ENCODE assay signal across 23 cellular contexts in the genomic region with DNA sequence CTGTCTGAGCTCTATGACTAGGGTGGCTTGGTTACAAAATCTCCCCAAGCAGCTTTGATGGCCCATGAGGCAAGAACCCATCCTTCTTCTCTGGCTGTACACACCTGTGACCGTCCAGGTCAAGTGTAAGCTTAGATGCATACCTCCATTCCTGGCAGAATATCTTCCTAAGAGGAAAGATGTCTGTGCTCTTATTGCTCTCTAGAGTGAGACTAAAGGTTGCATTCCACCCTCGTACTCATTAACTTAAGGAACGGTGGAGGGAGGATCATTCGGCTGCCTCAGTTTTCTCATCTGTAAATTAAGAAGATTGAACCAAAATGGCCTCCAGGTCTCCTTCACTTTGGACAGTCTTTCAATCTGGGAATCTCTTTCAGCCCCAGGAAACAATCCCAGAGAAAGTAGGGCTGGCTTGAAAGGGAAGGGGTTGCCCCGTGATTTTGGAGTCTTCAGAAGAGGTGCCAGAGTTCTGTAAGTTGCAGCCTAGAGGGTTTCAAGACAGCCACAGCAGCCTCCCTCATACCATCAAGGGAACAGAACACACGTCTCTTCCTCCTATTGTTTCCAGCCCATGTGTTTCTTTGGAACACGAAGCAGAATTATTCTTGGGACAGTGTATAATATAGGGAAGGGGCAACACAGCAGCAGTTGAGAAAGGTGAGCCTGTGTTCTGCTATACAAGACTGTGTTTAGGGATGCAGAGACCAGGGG. TPM values are rescaled to one million over a fixed set of nuclear protein-coding genes. Genes with fewer than 3 reads are reported as not detected.
DNase-seq lines count a peak whose midpoint lies in the region; ATAC-seq, FAIRE-seq and TF ChIP-seq lines count a peak whose summit lies in the region.
"Had no signal": no experiment of that assay in that cellular context is flagged by ENCODE, and none has a peak within 500 bp of the region (broad histone marks: within the 10 kb centered on the region; RNA-seq: fewer than 3 reads in every experiment).

No MANE protein-coding gene starts in this region.

- no peak for FAIRE-seq in H1 (lab: Jason Lieb, UNC)
- FAIRE-seq: frontal cortex, GM12892, pancreas had no signal

- WGBS in H1 (ENCODE audit: extremely low coverage in 1 of 2, insufficient coverage in 1 of 2, insufficient read length in 1 of 2, insufficient replicate concordance in 2 of 2, low coverage in 1 of 2, low lambda C conversion rate in 2 of 2, missing lambda C conversion rate in 1 of 2), 2 experiments: 44% methylated on average over 7 of the region's 7 CpGs; no CpG with 5 or more reads in 1 of the 2 experiments
- WGBS in mesenchymal stem cell: 77% methylated on average over 6 of the region's 7 CpGs

- TF ChIP-seq POLR2A in H1 (IDR thresholded peaks at IDR 0.05; ENCODE audit: control extremely low read depth in 1 of 2, low read depth in 2 of 2, low read length in 2 of 2): no peak
- peak in 1 of 2 donors; percentile 41 for TF ChIP-seq POLR2A in gastrocnemius medialis (IDR thresholded peaks at IDR 0.05)

- H3K9ac ChIP-seq in H1 (replicated peaks in 1 of 4; ENCODE audit: extremely low read depth in 1 of 4, low read depth in 3 of 4, low read length in 3 of 4) (no peak overlapping the region), mesenchymal stem cell (ENCODE audit: low read length) (no peak overlapping the region)
- H3K9ac ChIP-seq: KMS-11, SK-N-SH had no signal

- H2BK20ac ChIP-seq in H1 (ENCODE audit: low read length): no peak overlapping the region

- H3K23me2 ChIP-seq in H1 (ENCODE audit: low read depth, low read length): no peaks in the 10 kb centered on the region; the same call in 1 of the 2 replicates

- H2BK5ac ChIP-seq in H1 (ENCODE audit: low read depth, low read length) (no peak overlapping the region), mesenchymal stem cell (ENCODE audit: low read depth, low read length, poor library complexity, severe bottlenecking) (peak overlapping the region; percentile 19)

- TF ChIP-seq CTCF in H1 (IDR thresholded peaks at IDR 0.05; ENCODE audit: control extremely low read depth in 1 of 3, insufficient read depth in 1 of 3, low read depth in 1 of 3, low read length in 3 of 3) (no peak), gastrocnemius medialis (IDR thresholded peaks at IDR 0.05 in 4 of 5, conservative IDR thresholded peaks at IDR 0.05 in 1 of 5) (no peak)

- POLR2A ChIA-PET in H1 (lab: Charles Lee; ENCODE audit: partially characterized antibody): no interaction called here

- no peak overlapping the region for H2AFZ ChIP-seq in H1 (ENCODE audit: low read length)
- H2AFZ ChIP-seq in mesenchymal stem cell (ENCODE audit: low read depth, low read length): no peak overlapping the region

- H3K79me1 ChIP-seq in H1 (ENCODE audit: low read depth, low read length) (no peaks in the 10 kb centered on the region), mesenchymal stem cell (replicated peaks; ENCODE audit: low read length, poor library complexity, severe bottlenecking) (no peaks in the 10 kb centered on the region)

- H3K4me3 ChIP-seq in H1 (ENCODE audit: extremely low read depth in 1 of 4, insufficient read depth in 2 of 4, low read depth in 3 of 4, low read length in 4 of 4) (no peak overlapping the region), mesenchymal stem cell (ENCODE audit: insufficient read depth in 1 of 2, low read depth in 1 of 2, low read length in 2 of 2) (no peak overlapping the region), gastrocnemius medialis (no peak overlapping the region)
- H3K4me3 ChIP-seq: left ventricle myocardium inferior, pancreas, skin epidermis, vagina had no signal

- H3K27ac ChIP-seq in H1 (ENCODE audit: low read depth, low read length): no peak overlapping the region
- H3K27ac ChIP-seq in mesenchymal stem cell (ENCODE audit: low read length, poor library complexity, severe bottlenecking): peak overlapping the region; percentile 99
- H3K27ac ChIP-seq in gastrocnemius medialis: peak overlapping the region; percentile 16 to 58 (median 45)
- H3K27ac ChIP-seq: KMS-11, left ventricle myocardium inferior, pancreas, skin epidermis, vagina had no signal

- peaks cover 20 to 30% of the 10 kb centered on the region in 2 experiments for H4K20me1 ChIP-seq in H1 (replicated peaks in 1 of 2; ENCODE audit: control insufficient read depth in 1 of 2, insufficient read depth in 2 of 2, low read length in 2 of 2)

- no peak for TF ChIP-seq RAD21 in H1 (IDR thresholded peaks at IDR 0.05 in 1 of 2, conservative IDR thresholded peaks at IDR 0.05 in 1 of 2; ENCODE audit: low read depth in 2 of 2, low read length in 2 of 2)

- H2BK15ac ChIP-seq in H1 (ENCODE audit: low read length) (no peak overlapping the region), mesenchymal stem cell (ENCODE audit: low read depth, poor library complexity, severe bottlenecking) (no peak overlapping the region)

- no peak for TF ChIP-seq EP300 in H1 (IDR thresholded peaks at IDR 0.05; ENCODE audit: borderline replicate concordance in 1 of 2, low read depth in 2 of 2, low read length in 2 of 2)

- H3K4me1 ChIP-seq in H1 (replicated peaks in 1 of 4; ENCODE audit: control insufficient read depth in 3 of 4, insufficient read depth in 4 of 4, low read length in 3 of 4) (0 out of 7 replicates have a peak, but pooled peaks cover 0 to 2% (median under 1%) of the 10 kb centered on the region in 4 experiments), mesenchymal stem cell (ENCODE audit: control insufficient read depth, insufficient read depth, low read depth, low read length) (peaks cover 18% of the 10 kb centered on the region), gastrocnemius medialis (peaks cover 42 to 62% of the 10 kb centered on the region in 2 donors)
- H3K4me1 ChIP-seq: left ventricle myocardium inferior had no signal

- H3K14ac ChIP-seq in H1 (ENCODE audit: insufficient read length) (no peak overlapping the region), mesenchymal stem cell (ENCODE audit: low read length in 2 of 2) (no peak overlapping the region)

- CTCF ChIA-PET in H1 (lab: Charles Lee; ENCODE audit: partially characterized antibody): interaction anchor here (1.0 to 1.1 kb wide), 3 partner anchors 19 to 36 kb away, joined by 3 read pairs; no protein-coding TSS in a partner anchor

- H3K18ac ChIP-seq in H1 (ENCODE audit: extremely low read depth, low read length) (no peak overlapping the region), mesenchymal stem cell (ENCODE audit: low read depth in 1 of 2, low read length in 2 of 2) (no peak overlapping the region)

- no peak overlapping the region for H3K56ac ChIP-seq in H1 (replicated peaks; ENCODE audit: insufficient read length, low read depth, low read length)

- H3K36me3 ChIP-seq in H1 (ENCODE audit: control insufficient read depth in 2 of 4, insufficient read depth in 4 of 4, low read length in 3 of 4): peaks cover 0 to 5% (median 0%) of the 10 kb centered on the region in 4 experiments; a peak in 1 of 8 replicates
- H3K36me3 ChIP-seq in mesenchymal stem cell (ENCODE audit: control insufficient read depth in 1 of 2, insufficient read depth in 2 of 2, low read depth in 1 of 2, low read length in 2 of 2): peaks cover 10 to 46% of the 10 kb centered on the region in 2 experiments
- no peaks in the 10 kb centered on the region for H3K36me3 ChIP-seq in gastrocnemius medialis
- H3K36me3 ChIP-seq: left ventricle myocardium inferior, pancreas, vagina had no signal

- H2BK12ac ChIP-seq in H1 (ENCODE audit: low read depth, low read length) (peak overlapping the region; percentile 35; the same call in 1 of the 2 replicates), mesenchymal stem cell (ENCODE audit: low read length in 2 of 2) (no peak overlapping the region)

- DNase-seq in ELF-1 (ENCODE audit: low read depth, low spot score) (peak; percentile 1), H1 (ENCODE audit: low read depth in 1 of 2, low spot score in 2 of 2) (no peak), mesenchymal stem cell (no peak), gastrocnemius medialis (no peak), 8988T (no peak), cardiac septum (ENCODE audit: low spot score) (no peak)
- DNase-seq: cortex of kidney; DMS53; left ventricle myocardium inferior; NCI-H2029 treated with DMSO at 0.1 percent for 48 hours; NCI-H510A; pancreas; SK-N-SH; stimulated activated CD4-positive, alpha-beta T cell treated with anti-CD3 and anti-CD28 coated beads, Interleukin-4, amount 100 ng/mL, for 24 hours had no signal

- H3K27me3 ChIP-seq in H1 (replicated peaks in 1 of 4; ENCODE audit: control insufficient read depth in 3 of 4, extremely low read depth in 1 of 4, insufficient read depth in 3 of 4, low read length in 3 of 4) (peaks cover 100% of the 10 kb centered on the region in 4 experiments), mesenchymal stem cell (ENCODE audit: control insufficient read depth in 1 of 2, insufficient read depth in 1 of 2, low read length in 2 of 2) (no peaks in the 10 kb centered on the region), gastrocnemius medialis (no peaks in the 10 kb centered on the region)
- H3K27me3 ChIP-seq: vagina had no signal

- H4K91ac ChIP-seq in H1 (replicated peaks; ENCODE audit: insufficient read length, low read length): no peak overlapping the region
- no peak overlapping the region for H4K91ac ChIP-seq in mesenchymal stem cell (ENCODE audit: low read length)

- no peak overlapping the region for H2BK120ac ChIP-seq in H1 (replicated peaks; ENCODE audit: low read depth, low read length)
- H2BK120ac ChIP-seq in mesenchymal stem cell (ENCODE audit: low read depth, low read length): no peak overlapping the region

- no peak for ATAC-seq in gastrocnemius medialis
- no peak for ATAC-seq in HG03039 (IDR thresholded peaks at IDR 0.05; ENCODE audit: unreplicated experiment)
- no peak for ATAC-seq in HG02973 (IDR thresholded peaks at IDR 0.05; ENCODE audit: unreplicated experiment)
- ATAC-seq: activated CD4-positive, CD25-positive, alpha-beta regulatory T cell treated with anti-CD3 and anti-CD28 coated beads, Interleukin-2, amount 50 U/mL, for 24 hours; pancreas had no signal

- in situ Hi-C loops in gastrocnemius medialis (cut with MboI; ENCODE audit: low sequenced_read_pairs in 4 of 4): no loop called here

- no peak overlapping the region for H4K5ac ChIP-seq in H1 (ENCODE audit: insufficient read length, low read depth, low read length)

- H3K4me2 ChIP-seq in H1 (ENCODE audit: insufficient read depth in 1 of 2, low read depth in 2 of 2, low read length in 2 of 2) (no peak overlapping the region), mesenchymal stem cell (ENCODE audit: low read length, poor library complexity, severe bottlenecking) (peak overlapping the region; percentile 86)
- H3K4me2 ChIP-seq: KMS-11, SK-N-SH had no signal

- H3K23ac ChIP-seq in H1 (ENCODE audit: insufficient read length) (no peak overlapping the region), mesenchymal stem cell (ENCODE audit: low read length in 2 of 2) (no peak overlapping the region)

- H3K4ac ChIP-seq in H1 (replicated peaks; ENCODE audit: insufficient read length, low read depth, low read length): no peak overlapping the region
- H3K4ac ChIP-seq in mesenchymal stem cell (ENCODE audit: low read depth in 1 of 2, low read length in 2 of 2): no peak overlapping the region

- intact Hi-C loops in gastrocnemius medialis (cut with DNase I; ENCODE audit: low total_unique reads): loop anchor here (5.0 kb wide), 1 partner anchor 93 kb away; no protein-coding TSS in a partner anchor
- intact Hi-C loops in cardiac septum (cut with DNase I): no loop called here

- H4K8ac ChIP-seq in H1 (ENCODE audit: extremely low read depth, insufficient read depth, low read length): no peak overlapping the region
- H4K8ac ChIP-seq in mesenchymal stem cell (ENCODE audit: low read length): no peak overlapping the region

- H2AK5ac ChIP-seq in H1 (ENCODE audit: low read depth, low read length): no peak overlapping the region; the same call in 1 of the 2 replicates
- H2AK5ac ChIP-seq in mesenchymal stem cell (ENCODE audit: low read length, severe bottlenecking): peak overlapping the region; percentile 31

- H3K9me3 ChIP-seq in H1 (ENCODE audit: insufficient read depth in 2 of 2, low read depth in 1 of 2, low read length in 1 of 2) (peaks cover 0 to 4% of the 10 kb centered on the region in 2 experiments; a peak in 1 of 4 replicates), mesenchymal stem cell (ENCODE audit: control insufficient read depth, low read length) (no peaks in the 10 kb centered on the region), gastrocnemius medialis (no peaks in the 10 kb centered on the region)
- H3K9me3 ChIP-seq: left ventricle myocardium inferior, pancreas, SK-N-SH, vagina had no signal

- H3K79me2 ChIP-seq in H1 (ENCODE audit: control insufficient read depth in 1 of 2, insufficient read depth in 2 of 2, low read length in 2 of 2): no peaks in the 10 kb centered on the region

RNA-seq across cellular contexts. Expression of gene HOXA4, which starts 5.4 kb away (rescaled TPM):
- not detected in 2 replicates for total RNA-seq in H1 (2021; fragmentation: NEBNext Ultra II Directional; extraction: Animal tissue kit (Norgen Biotek cat#: 25700))
- polyA plus RNA-seq in H1 (2011; rRNA removed): not detected in 2 replicates
- not detected for polyA plus RNA-seq in H1 (2011; cell fraction: cytosol; rRNA removed)
- polyA plus RNA-seq in H1 (2011; cell fraction: nucleus; rRNA removed): not detected
- not detected in 4 replicates for polyA plus RNA-seq in H1 (2012, experiment 1 of 2)
- polyA plus RNA-seq in H1 (2012, experiment 2 of 2): not detected
- polyA plus RNA-seq in H1 (2013, experiment 1 of 2): not detected
- polyA plus RNA-seq in H1 (2013, experiment 2 of 2): not detected
- not detected in 2 replicates for polyA minus RNA-seq in H1 (2011; rRNA and poly(A)+ RNA removed)
- polyA minus RNA-seq in H1 (2011; cell fraction: cytosol; rRNA and poly(A)+ RNA removed): not detected
- not detected for polyA minus RNA-seq in H1 (2011; cell fraction: nucleus; rRNA and poly(A)+ RNA removed)
- polyA plus RNA-seq in mesenchymal stem cell (2013, experiment 1 of 2): 0.91 TPM
- polyA plus RNA-seq in mesenchymal stem cell (2013, experiment 2 of 2): 1.1 TPM
- 1 to 10 TPM; 1.7 to 4.2 (median 2.9) TPM for total RNA-seq in gastrocnemius medialis
- 1.1 TPM for total RNA-seq in cardiac septum
- total RNA-seq: frontal cortex, left ventricle myocardium inferior had no signal
- polyA plus RNA-seq: SK-N-SH had no signal

RNA-seq across cellular contexts. Expression of gene HOXA5, which starts 18.3 kb away (rescaled TPM):
- total RNA-seq in H1 (2021; fragmentation: NEBNext Ultra II Directional; extraction: Animal tissue kit (Norgen Biotek cat#: 25700)): not detected in 2 replicates
- polyA plus RNA-seq in H1 (2011; rRNA removed): not detected in 2 replicates
- polyA plus RNA-seq in H1 (2011; cell fraction: cytosol; rRNA removed): not detected
- not detected for polyA plus RNA-seq in H1 (2011; cell fraction: nucleus; rRNA removed)
- polyA plus RNA-seq in H1 (2012, experiment 1 of 2): not detected in 4 replicates
- polyA plus RNA-seq in H1 (2012, experiment 2 of 2): not detected
- polyA plus RNA-seq in H1 (2013, experiment 1 of 2): not detected
- not detected for polyA plus RNA-seq in H1 (2013, experiment 2 of 2)
- not detected in 2 replicates for polyA minus RNA-seq in H1 (2011; rRNA and poly(A)+ RNA removed)
- polyA minus RNA-seq in H1 (2011; cell fraction: cytosol; rRNA and poly(A)+ RNA removed): not detected
- not detected for polyA minus RNA-seq in H1 (2011; cell fraction: nucleus; rRNA and poly(A)+ RNA removed)
- polyA plus RNA-seq in mesenchymal stem cell (2013, experiment 1 of 2): 2.0 TPM
- polyA plus RNA-seq in mesenchymal stem cell (2013, experiment 2 of 2): 2.0 TPM
- total RNA-seq in gastrocnemius medialis (1 to 10 TPM; 2.7 to 7.1 (median 7.0) TPM), cardiac septum (0.30 TPM)
- total RNA-seq: activated CD8-positive, alpha-beta memory T cell treated with anti-CD3 and anti-CD28 coated beads for 36 hours; frontal cortex; left ventricle myocardium inferior had no signal
- polyA plus RNA-seq: SK-N-SH had no signal

RNA-seq across cellular contexts. Expression of gene HOXA6, which starts 22.4 kb away (rescaled TPM):
- total RNA-seq in H1 (2021; fragmentation: NEBNext Ultra II Directional; extraction: Animal tissue kit (Norgen Biotek cat#: 25700)): not detected in 2 replicates
- not detected in 2 replicates for polyA plus RNA-seq in H1 (2011; rRNA removed)
- polyA plus RNA-seq in H1 (2011; cell fraction: cytosol; rRNA removed): not detected
- polyA plus RNA-seq in H1 (2011; cell fraction: nucleus; rRNA removed): not detected
- not detected in 4 replicates for polyA plus RNA-seq in H1 (2012, experiment 1 of 2)
- polyA plus RNA-seq in H1 (2012, experiment 2 of 2): not detected
- polyA plus RNA-seq in H1 (2013, experiment 1 of 2): not detected
- not detected for polyA plus RNA-seq in H1 (2013, experiment 2 of 2)
- not detected in 2 replicates for polyA minus RNA-seq in H1 (2011; rRNA and poly(A)+ RNA removed)
- polyA minus RNA-seq in H1 (2011; cell fraction: cytosol; rRNA and poly(A)+ RNA removed): not detected
- polyA minus RNA-seq in H1 (2011; cell fraction: nucleus; rRNA and poly(A)+ RNA removed): not detected
- 0.62 TPM for polyA plus RNA-seq in mesenchymal stem cell (2013, experiment 1 of 2)
- polyA plus RNA-seq in mesenchymal stem cell (2013, experiment 2 of 2): 0.59 TPM
- total RNA-seq in gastrocnemius medialis (1 to 10 TPM; 2.6 to 5.6 (median 4.2) TPM), cardiac septum (not detected)
- total RNA-seq: activated CD8-positive, alpha-beta memory T cell treated with anti-CD3 and anti-CD28 coated beads for 36 hours; frontal cortex; left ventricle myocardium inferior had no signal
- polyA plus RNA-seq: SK-N-SH had no signal

RNA-seq across cellular contexts. Expression of gene HOXA2, which starts 22.7 kb away (rescaled TPM):
- not detected in 2 replicates for total RNA-seq in H1 (2021; fragmentation: NEBNext Ultra II Directional; extraction: Animal tissue kit (Norgen Biotek cat#: 25700))
- polyA plus RNA-seq in H1 (2011; rRNA removed): not detected in 2 replicates
- polyA plus RNA-seq in H1 (2011; cell fraction: cytosol; rRNA removed): not detected
- not detected for polyA plus RNA-seq in H1 (2011; cell fraction: nucleus; rRNA removed)
- not detected in 4 replicates for polyA plus RNA-seq in H1 (2012, experiment 1 of 2)
- polyA plus RNA-seq in H1 (2012, experiment 2 of 2): not detected
- not detected for polyA plus RNA-seq in H1 (2013, experiment 1 of 2)
- not detected for polyA plus RNA-seq in H1 (2013, experiment 2 of 2)
- polyA minus RNA-seq in H1 (2011; rRNA and poly(A)+ RNA removed): not detected in 2 replicates
- not detected for polyA minus RNA-seq in H1 (2011; cell fraction: cytosol; rRNA and poly(A)+ RNA removed)
- polyA minus RNA-seq in H1 (2011; cell fraction: nucleus; rRNA and poly(A)+ RNA removed): not detected
- 0.51 TPM for polyA plus RNA-seq in mesenchymal stem cell (2013, experiment 1 of 2)
- 0.58 TPM for polyA plus RNA-seq in mesenchymal stem cell (2013, experiment 2 of 2)
- total RNA-seq in gastrocnemius medialis (under 1 TPM in 3 of 4 donors, not detected in 1; 0.29 to 0.88 (median 0.38) TPM), cardiac septum (0.30 TPM)
- total RNA-seq: activated CD8-positive, alpha-beta memory T cell treated with anti-CD3 and anti-CD28 coated beads for 36 hours; frontal cortex; left ventricle myocardium inferior had no signal
- polyA plus RNA-seq: SK-N-SH had no signal

RNA-seq across cellular contexts. Expression of gene HOXA3, which starts 27.2 kb away (rescaled TPM):
- not detected in 2 replicates for total RNA-seq in H1 (2021; fragmentation: NEBNext Ultra II Directional; extraction: Animal tissue kit (Norgen Biotek cat#: 25700))
- not detected in 2 replicates for polyA plus RNA-seq in H1 (2011; rRNA removed)
- not detected for polyA plus RNA-seq in H1 (2011; cell fraction: cytosol; rRNA removed)
- not detected for polyA plus RNA-seq in H1 (2011; cell fraction: nucleus; rRNA removed)
- not detected in 4 replicates for polyA plus RNA-seq in H1 (2012, experiment 1 of 2)
- not detected for polyA plus RNA-seq in H1 (2012, experiment 2 of 2)
- not detected for polyA plus RNA-seq in H1 (2013, experiment 1 of 2)
- polyA plus RNA-seq in H1 (2013, experiment 2 of 2): not detected
- polyA minus RNA-seq in H1 (2011; rRNA and poly(A)+ RNA removed): not detected in 2 replicates
- not detected for polyA minus RNA-seq in H1 (2011; cell fraction: cytosol; rRNA and poly(A)+ RNA removed)
- not detected for polyA minus RNA-seq in H1 (2011; cell fraction: nucleus; rRNA and poly(A)+ RNA removed)
- polyA plus RNA-seq in mesenchymal stem cell (2013, experiment 1 of 2): 0.39 TPM
- polyA plus RNA-seq in mesenchymal stem cell (2013, experiment 2 of 2): 0.51 TPM
- total RNA-seq in gastrocnemius medialis (1 to 10 TPM in 3 of 4 donors, under 1 TPM in 1; 0.53 to 6.2 (median 3.0) TPM), cardiac septum (0.40 TPM)
- total RNA-seq: activated CD8-positive, alpha-beta memory T cell treated with anti-CD3 and anti-CD28 coated beads for 36 hours; frontal cortex; left ventricle myocardium inferior had no signal
